9 cellular contexts compared by ENCODE assay signal in genomic region chr5:151141535-151141934, GRCh38. TPM values are rescaled to one million over a fixed set of nuclear protein-coding genes. Genes with fewer than 3 reads are reported as not detected.
DNase-seq lines count a peak whose midpoint lies in the region; ATAC-seq and TF ChIP-seq lines count a peak whose summit lies in the region.
"Had no signal": no experiment of that assay in that cellular context is flagged by ENCODE, and none has a peak within 500 bp of the region (broad histone marks: within the 10 kb centered on the region; RNA-seq: fewer than 3 reads in every experiment).

No MANE protein-coding gene starts in this region.

- no peak overlapping the region for H4K8ac ChIP-seq in trophoblast cell (ENCODE audit: low read depth, low read length)

- H2BK5ac ChIP-seq in trophoblast cell (ENCODE audit: low read depth, low read length, poor library complexity) = no peak overlapping the region

- H3K18ac ChIP-seq in trophoblast cell (ENCODE audit: low read length) = no peak overlapping the region

- H3K4ac ChIP-seq in trophoblast cell (ENCODE audit: low read depth, low read length) = no peak overlapping the region

- H3K4me3 Mint-ChIP-seq in stimulated activated effector memory CD8-positive, alpha-beta T cell treated with anti-CD3 and anti-CD28 coated beads, Interleukin-12 subunit alpha, Interleukin-12 subunit beta, amount 100 ng/mL, for 72 hours = peak overlapping the region; percentile 73

- no peaks in the 10 kb centered on the region for H3K79me1 ChIP-seq in trophoblast cell (ENCODE audit: low read length)

- no peaks in the 10 kb centered on the region for H3K79me2 ChIP-seq in trophoblast cell (ENCODE audit: control insufficient read depth, insufficient read depth, low read length, poor library complexity)

- no peak overlapping the region for H3K14ac ChIP-seq in trophoblast cell (ENCODE audit: low read length)

- H2BK12ac ChIP-seq in trophoblast cell (ENCODE audit: low read length) = no peak overlapping the region

- H3K9me3 Mint-ChIP-seq in stimulated activated effector memory CD8-positive, alpha-beta T cell treated with anti-CD3 and anti-CD28 coated beads, Interleukin-12 subunit alpha, Interleukin-12 subunit beta, amount 100 ng/mL, for 72 hours = no peaks in the 10 kb centered on the region

- H4K12ac ChIP-seq in trophoblast cell (ENCODE audit: low read depth, low read length) = no peak overlapping the region

- peaks cover 99% of the 10 kb centered on the region for H3K36me3 Mint-ChIP-seq in stimulated activated effector memory CD8-positive, alpha-beta T cell treated with anti-CD3 and anti-CD28 coated beads, Interleukin-12 subunit alpha, Interleukin-12 subunit beta, amount 100 ng/mL, for 72 hours

- WGBS in trophoblast cell (ENCODE audit: extremely low coverage, insufficient coverage, insufficient read length) = no CpG with 5 or more reads among the region's 15 CpGs

- H3K27ac ChIP-seq in left ventricle myocardium inferior (replicated peaks) (peak overlapping the region; percentile 82), trophoblast cell (ENCODE audit: low read depth, low read length) (no peak overlapping the region)
- H3K27ac ChIP-seq: pancreas had no signal

- H4K91ac ChIP-seq in trophoblast cell (ENCODE audit: low read depth, low read length) = no peak overlapping the region

- H3K4me1 Mint-ChIP-seq in stimulated activated effector memory CD8-positive, alpha-beta T cell treated with anti-CD3 and anti-CD28 coated beads, Interleukin-12 subunit alpha, Interleukin-12 subunit beta, amount 100 ng/mL, for 72 hours = peaks cover 97% of the 10 kb centered on the region

- intact Hi-C loops in left ventricle myocardium inferior (cut with micrococcal nuclease) = no loop called here

- no peak overlapping the region for H3K4me2 ChIP-seq in trophoblast cell (ENCODE audit: low read length)

- H3K4me1 ChIP-seq in left ventricle myocardium inferior (peaks cover 70% of the 10 kb centered on the region), trophoblast cell (ENCODE audit: control insufficient read depth in 1 of 2, insufficient read depth in 2 of 2, low read length in 2 of 2) (peaks cover 2 to 3% of the 10 kb centered on the region in 2 experiments)
- H3K4me1 ChIP-seq: pancreas had no signal

- no peak overlapping the region for H2AFZ ChIP-seq in trophoblast cell (ENCODE audit: insufficient read depth, low read length, poor library complexity)

- H3K36me3 ChIP-seq in left ventricle myocardium inferior (peaks cover 73% of the 10 kb centered on the region), trophoblast cell (ENCODE audit: control insufficient read depth in 1 of 2, insufficient read depth in 2 of 2, low read length in 2 of 2) (peaks cover 25 to 41% of the 10 kb centered on the region in 2 experiments)

- no peak overlapping the region for H2BK120ac ChIP-seq in trophoblast cell (ENCODE audit: insufficient read depth, low read length, poor library complexity)

- H3K4me3 ChIP-seq in left ventricle myocardium inferior = peak overlapping the region; percentile 31
- H3K4me3 ChIP-seq in trophoblast cell (ENCODE audit: low read depth, low read length) = no peak overlapping the region
- H3K4me3 ChIP-seq: pancreas had no signal

- TF ChIP-seq CTCF in left ventricle myocardium inferior (IDR thresholded peaks at IDR 0.05; ENCODE audit: borderline replicate concordance) = no peak

- H3K9me3 ChIP-seq in left ventricle myocardium inferior (replicated peaks) = no peaks in the 10 kb centered on the region
- H3K9me3 ChIP-seq in trophoblast cell (ENCODE audit: insufficient read depth, low read depth, low read length) = no peaks in the 10 kb centered on the region
- H3K9me3 ChIP-seq: pancreas had no signal

- no peak overlapping the region for H3K23ac ChIP-seq in trophoblast cell (ENCODE audit: low read length)

- H2AK5ac ChIP-seq in trophoblast cell (ENCODE audit: low read length) = no peak overlapping the region

- no peak overlapping the region for H3K9ac ChIP-seq in trophoblast cell (ENCODE audit: low read length)

- peak; percentile 64 for DNase-seq in GM19240 (ENCODE audit: insufficient read length, low spot score)
- DNase-seq in activated CD8-positive, alpha-beta memory T cell treated with anti-CD3 and anti-CD28 coated beads, Interleukin-2, amount 50 U/mL, for 4 hours = peak; percentile 62
- DNase-seq in left ventricle myocardium inferior = peak; percentile 36
- peak in 1 of 2 donors; percentile 79 for DNase-seq in stimulated activated effector memory CD8-positive, alpha-beta T cell treated with anti-CD3 and anti-CD28 coated beads, Interleukin-12 subunit alpha, Interleukin-12 subunit beta, amount 100 ng/mL, for 72 hours (ENCODE audit: low spot score in 2 of 2)
- no peak for DNase-seq in trophoblast cell
- no peak for DNase-seq in cortex of kidney (lab: John Stamatoyannopoulos, UW)
- DNase-seq in NCI-H526 (lab: John Stamatoyannopoulos, UW) = no peak
- DNase-seq: pancreas had no signal

- peak; percentile 89 for ATAC-seq in HG03159 (IDR thresholded peaks at IDR 0.05; ENCODE audit: unreplicated experiment)
- peak; percentile 91 for ATAC-seq in stimulated activated effector memory CD8-positive, alpha-beta T cell treated with anti-CD3 and anti-CD28 coated beads, Interleukin-12 subunit alpha, Interleukin-12 subunit beta, amount 100 ng/mL, for 72 hours

- H3K27me3 ChIP-seq in left ventricle myocardium inferior (ENCODE audit: low read depth) = no peaks in the 10 kb centered on the region
- H3K27me3 ChIP-seq in trophoblast cell (ENCODE audit: insufficient read depth, low read length) = no peaks in the 10 kb centered on the region
- H3K27me3 ChIP-seq: pancreas had no signal

- peak overlapping the region; percentile 88 for H3K27ac Mint-ChIP-seq in stimulated activated effector memory CD8-positive, alpha-beta T cell treated with anti-CD3 and anti-CD28 coated beads, Interleukin-12 subunit alpha, Interleukin-12 subunit beta, amount 100 ng/mL, for 72 hours

RNA-seq across cellular contexts. Expression of gene ANXA6, which starts 16.0 kb away (rescaled TPM):
- total RNA-seq in left ventricle myocardium inferior = 195 TPM
- polyA plus RNA-seq in trophoblast cell (2013) = 81.4 and 88.5 TPM in 2 replicates

Comparison
In these comparisons a context has a peak if more than half of its experiments do, and no peak if none do; other contexts are left out.
1. DNase-seq: peak in GM19240 (single experiment), activated CD8-positive, alpha-beta memory T cell treated with anti-CD3 and anti-CD28 coated beads, Interleukin-2, amount 50 U/mL, for 4 hours (single experiment) and left ventricle myocardium inferior (single experiment); none in trophoblast cell (0 of 2), cortex of kidney (single experiment) and NCI-H526 (0 of 2).